Comparison of ENCODE assay signal across 17 cellular contexts in genomic region chr4:111961806-111962205, GRCh38.
"Had no signal": no experiment of that assay in that cellular context is flagged by ENCODE, and none has a peak within 500 bp of the region (broad histone marks: within the 10 kb centered on the region; RNA-seq: fewer than 3 reads in every experiment).

No MANE protein-coding gene starts in this region.

- H3K4me1 Mint-ChIP-seq: activated naive CD8-positive, alpha-beta T cell treated with anti-CD3 and anti-CD28 coated beads, Interleukin-2, amount 50 U/mL, for 24 hours; immature natural killer cell; naive thymus-derived CD4-positive, alpha-beta T cell had no signal

- ATAC-seq: activated CD8-positive, alpha-beta T cell treated with anti-CD3 and anti-CD28 coated beads for 36 hours; activated naive CD8-positive, alpha-beta T cell treated with anti-CD3 and anti-CD28 coated beads, Interleukin-2, amount 50 U/mL, for 24 hours; left cardiac atrium; naive thymus-derived CD4-positive, alpha-beta T cell; upper lobe of right lung had no signal

- H3K9me3 ChIP-seq: testis, upper lobe of right lung had no signal

- H3K79me2 ChIP-seq: parathyroid adenoma had no signal

- H3K9ac ChIP-seq: parathyroid adenoma had no signal

- H3K27me3 Mint-ChIP-seq: activated CD8-positive, alpha-beta T cell treated with anti-CD3 and anti-CD28 coated beads for 36 hours; naive thymus-derived CD4-positive, alpha-beta T cell; stimulated activated naive CD8-positive, alpha-beta T cell treated with anti-CD3 and anti-CD28 coated beads, Interleukin-15, Interleukin-2, amounts not matched to agents 100 ng/mL and 50 ng/mL, for 24 hours had no signal

- H3K27ac ChIP-seq: parathyroid adenoma, testis, upper lobe of right lung had no signal

- H3K4me1 ChIP-seq: parathyroid adenoma, testis, upper lobe of right lung had no signal

- DNase-seq: activated CD4-positive, alpha-beta T cell treated with anti-CD3 and anti-CD28 coated beads for 4 hours; activated CD8-positive, alpha-beta memory T cell treated with anti-CD3 and anti-CD28 coated beads, Interleukin-2, amount 50 U/mL, for 4 hours; activated CD8-positive, alpha-beta T cell treated with anti-CD3 and anti-CD28 coated beads for 36 hours; activated naive CD8-positive, alpha-beta T cell treated with anti-CD3 and anti-CD28 coated beads, Interleukin-2, amount 50 U/mL, for 24 hours; caudate nucleus; cortex of kidney; effector CD8-positive, alpha-beta T cell; immature natural killer cell; left cardiac atrium; naive thymus-derived CD4-positive, alpha-beta T cell; stimulated activated CD4-positive, alpha-beta T cell treated with anti-CD3 and anti-CD28 coated beads, Interleukin-15, amount 100 ng/mL, for 24 hours; stimulated activated CD4-positive, alpha-beta T cell treated with anti-CD3 and anti-CD28 coated beads, Interleukin-4, amount 100 ng/mL, for 24 hours; testis; upper lobe of right lung had no signal

- H3K27ac Mint-ChIP-seq: activated CD8-positive, alpha-beta T cell treated with anti-CD3 and anti-CD28 coated beads for 36 hours; activated naive CD8-positive, alpha-beta T cell treated with anti-CD3 and anti-CD28 coated beads, Interleukin-2, amount 50 U/mL, for 24 hours; immature natural killer cell; naive thymus-derived CD4-positive, alpha-beta T cell; stimulated activated naive CD8-positive, alpha-beta T cell treated with anti-CD3 and anti-CD28 coated beads, Interleukin-15, Interleukin-2, amounts not matched to agents 100 ng/mL and 50 ng/mL, for 24 hours had no signal

- H3K27me3 ChIP-seq: testis, upper lobe of right lung had no signal

- H3K36me3 ChIP-seq: upper lobe of right lung had no signal

- H3K36me3 Mint-ChIP-seq: immature natural killer cell; naive thymus-derived CD4-positive, alpha-beta T cell had no signal

- H3K9me3 Mint-ChIP-seq: activated CD8-positive, alpha-beta T cell treated with anti-CD3 and anti-CD28 coated beads for 36 hours; activated naive CD8-positive, alpha-beta T cell treated with anti-CD3 and anti-CD28 coated beads, Interleukin-2, amount 50 U/mL, for 24 hours; stimulated activated naive CD8-positive, alpha-beta T cell treated with anti-CD3 and anti-CD28 coated beads, Interleukin-15, Interleukin-2, amounts not matched to agents 100 ng/mL and 50 ng/mL, for 24 hours had no signal

- H2AFZ ChIP-seq: parathyroid adenoma had no signal

- H3K4me3 ChIP-seq: lung, testis, upper lobe of right lung had no signal

- H3K4me3 Mint-ChIP-seq: activated CD8-positive, alpha-beta T cell treated with anti-CD3 and anti-CD28 coated beads for 36 hours; activated naive CD8-positive, alpha-beta T cell treated with anti-CD3 and anti-CD28 coated beads, Interleukin-2, amount 50 U/mL, for 24 hours; immature natural killer cell; naive thymus-derived CD4-positive, alpha-beta T cell; stimulated activated naive CD8-positive, alpha-beta T cell treated with anti-CD3 and anti-CD28 coated beads, Interleukin-15, Interleukin-2, amounts not matched to agents 100 ng/mL and 50 ng/mL, for 24 hours had no signal
